28 cellular contexts compared by ENCODE assay signal in genomic region chr2:98810588-98810928, GRCh38.
"Had no signal": no experiment of that assay in that cellular context is flagged by ENCODE, and none has a peak within 500 bp of the region (broad histone marks: within the 10 kb centered on the region; RNA-seq: fewer than 3 reads in every experiment).

No MANE protein-coding gene starts in this region.

- ATAC-seq: activated CD8-positive, alpha-beta T cell treated with anti-CD3 and anti-CD28 coated beads for 36 hours had no signal

- H3K27ac ChIP-seq: ascending aorta, cardiac muscle cell, SJCRH30, SK-N-MC had no signal

- H3K9me3 Mint-ChIP-seq: activated CD4-positive, alpha-beta T cell treated with anti-CD3 and anti-CD28 coated beads, Interleukin-2, amount 10 ng/mL, durations not matched to agents 24 days and 14 days; activated CD8-positive, alpha-beta T cell treated with anti-CD3 and anti-CD28 coated beads for 36 hours; activated naive CD4-positive, alpha-beta T cell treated with anti-CD3 and anti-CD28 coated beads, Interleukin-2, amount 50 U/mL, for 24 hours; activated naive CD8-positive, alpha-beta T cell treated with anti-CD3 and anti-CD28 coated beads, Interleukin-2, amount 10 ng/mL, durations not matched to agents 7 days and 5 days; activated T-helper 2 cell treated with anti-CD3 and anti-CD28 coated beads, Interferon-gamma antibody, Interleukin-2, Interleukin-4, amounts not matched to agents 10 μg/mL and 5 μg/mL and 100 μg/mL, durations not matched to agents 14 hours and 24 hours and 36 hours; central memory CD8-positive, alpha-beta T cell had no signal

- H3K4me1 ChIP-seq: SJCRH30 had no signal

- H3K27me3 ChIP-seq: ascending aorta, cardiac muscle cell, SJCRH30 had no signal

- H3K4me3 Mint-ChIP-seq: activated CD4-positive, alpha-beta T cell treated with anti-CD3 and anti-CD28 coated beads, Interleukin-2, amount 10 ng/mL, durations not matched to agents 24 days and 14 days; activated CD8-positive, alpha-beta T cell treated with anti-CD3 and anti-CD28 coated beads for 36 hours; activated naive CD4-positive, alpha-beta T cell treated with anti-CD3 and anti-CD28 coated beads, Interleukin-2, amount 50 U/mL, for 24 hours; activated naive CD8-positive, alpha-beta T cell treated with anti-CD3 and anti-CD28 coated beads, Interleukin-2, amount 10 ng/mL, durations not matched to agents 7 days and 5 days; central memory CD8-positive, alpha-beta T cell had no signal

- H3K4me3 ChIP-seq: ascending aorta, cardiac muscle cell, SJCRH30, SK-N-MC had no signal

- H3K36me3 Mint-ChIP-seq: activated naive CD4-positive, alpha-beta T cell treated with anti-CD3 and anti-CD28 coated beads, Interleukin-2, amount 50 U/mL, for 24 hours had no signal

- H3K27me3 Mint-ChIP-seq: activated CD8-positive, alpha-beta T cell treated with anti-CD3 and anti-CD28 coated beads for 36 hours; activated naive CD4-positive, alpha-beta T cell treated with anti-CD3 and anti-CD28 coated beads, Interleukin-2, amount 50 U/mL, for 24 hours; central memory CD8-positive, alpha-beta T cell had no signal

- DNase-seq: activated CD4-positive, alpha-beta T cell treated with anti-CD3 and anti-CD28 coated beads, Interleukin-2, amount 10 ng/mL, durations not matched to agents 24 days and 14 days; activated CD4-positive, alpha-beta T cell treated with anti-CD3 and anti-CD28 coated beads, Interleukin-2, amount 50 U/mL, for 4 hours; activated CD8-positive, alpha-beta T cell treated with anti-CD3 and anti-CD28 coated beads for 36 hours; activated gamma-delta T cell; activated naive CD4-positive, alpha-beta T cell treated with Interleukin-2 at 50 U/mL for 16 hours; activated naive CD8-positive, alpha-beta T cell treated with anti-CD3 and anti-CD28 coated beads, Interleukin-2, amount 10 ng/mL, durations not matched to agents 7 days and 5 days; activated T-cell treated with anti-CD3 and anti-CD28 coated beads, Interleukin-2, amount 50 U/mL, for 1 hour; amygdala; Kasumi-1; KG1; MM.1S; NCI-H1105; NCI-H1417 treated with DMSO at 0.1 percent for 48 hours; NCI-H187 treated with DMSO at 0.1 percent for 48 hours; NCI-H2081; NCI-H2171; NCI-H510A; NCI-H526 treated with DMSO at 0.1 percent for 48 hours; OCI-M1; SHP77; SJCRH30; T1000 had no signal

- H3K36me3 ChIP-seq: ascending aorta, cardiac muscle cell, SJCRH30 had no signal

- H3K27ac Mint-ChIP-seq: activated CD4-positive, alpha-beta T cell treated with anti-CD3 and anti-CD28 coated beads, Interleukin-2, amount 10 ng/mL, durations not matched to agents 24 days and 14 days; activated CD8-positive, alpha-beta T cell treated with anti-CD3 and anti-CD28 coated beads for 36 hours; activated naive CD4-positive, alpha-beta T cell treated with anti-CD3 and anti-CD28 coated beads, Interleukin-2, amount 50 U/mL, for 24 hours; activated naive CD8-positive, alpha-beta T cell treated with anti-CD3 and anti-CD28 coated beads, Interleukin-2, amount 10 ng/mL, durations not matched to agents 7 days and 5 days; activated T-helper 2 cell treated with anti-CD3 and anti-CD28 coated beads, Interferon-gamma antibody, Interleukin-2, Interleukin-4, amounts not matched to agents 10 μg/mL and 5 μg/mL and 100 μg/mL, durations not matched to agents 14 hours and 24 hours and 36 hours had no signal

- H3K9me3 ChIP-seq: ascending aorta, SJCRH30 had no signal
